Comparison of ENCODE assay signal across 22 cellular contexts in the genomic region with DNA sequence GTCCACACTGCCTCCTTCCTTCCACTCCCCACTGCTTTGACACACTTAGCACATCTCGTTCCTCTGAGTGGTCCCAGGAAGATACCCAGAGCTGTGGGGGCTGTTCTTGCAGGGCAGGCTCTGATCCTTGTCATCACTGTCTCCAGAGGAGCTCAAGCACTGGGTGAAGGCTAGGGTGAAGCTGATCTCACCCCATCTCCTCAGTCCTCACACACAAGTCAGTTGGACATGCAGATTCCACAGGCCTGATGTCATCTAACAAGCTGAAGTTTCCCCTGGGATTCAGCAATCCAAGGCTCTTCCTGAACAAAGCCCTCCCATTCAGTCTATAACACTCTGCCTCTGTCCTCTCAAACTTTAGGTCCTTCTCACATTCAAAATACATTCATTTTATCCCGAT.
DNase-seq lines count a peak whose midpoint lies in the region; ATAC-seq and TF ChIP-seq lines count a peak whose summit lies in the region.
"Had no signal": no experiment of that assay in that cellular context is flagged by ENCODE, and none has a peak within 500 bp of the region (broad histone marks: within the 10 kb centered on the region; RNA-seq: fewer than 3 reads in every experiment).

No MANE protein-coding gene starts in this region.

- TF ChIP-seq CTCF in fibroblast of pulmonary artery (IDR thresholded peaks at IDR 0.05; ENCODE audit: low read length, missing control alignments), result no peak

- no peaks in the 10 kb centered on the region for H3K27me3 ChIP-seq in NT2/D1 (ENCODE audit: insufficient read depth, insufficient read length)

- no peaks in the 10 kb centered on the region for H3K36me3 Mint-ChIP-seq in activated T-cell treated with anti-CD3 and anti-CD28 coated beads, Interleukin-2, amount 50 U/mL, for 4 hours (ENCODE audit: insufficient read depth)
- H3K36me3 Mint-ChIP-seq: naive thymus-derived CD4-positive, alpha-beta T cell; T-cell had no signal

- H3K4me3 ChIP-seq in NT2/D1 (ENCODE audit: insufficient read length, low read depth) (no peak overlapping the region), fibroblast of pulmonary artery (replicated peaks; ENCODE audit: low read depth, low read length) (no peak overlapping the region), skeletal muscle cell (ENCODE audit: low read depth, low read length) (no peak overlapping the region)
- H3K4me3 ChIP-seq: lower lobe of right lung, thoracic aorta had no signal

- no peaks in the 10 kb centered on the region for H3K36me3 ChIP-seq in NT2/D1 (ENCODE audit: insufficient read depth, insufficient read length, low read length)
- H3K36me3 ChIP-seq: lower lobe of right lung, thoracic aorta had no signal

- H3K4me1 ChIP-seq in NT2/D1 (ENCODE audit: insufficient read depth, insufficient read length), result peaks cover 10% of the 10 kb centered on the region
- H3K4me1 ChIP-seq: lower lobe of right lung, parathyroid adenoma had no signal

- H3K9ac ChIP-seq in NT2/D1 (ENCODE audit: insufficient read length, low read depth), result no peak overlapping the region
- H3K9ac ChIP-seq: parathyroid adenoma had no signal

- peaks cover 5% of the 10 kb centered on the region for H3K27me3 Mint-ChIP-seq in activated T-cell treated with anti-CD3 and anti-CD28 coated beads, Interleukin-2, amount 50 U/mL, for 4 hours (ENCODE audit: low read depth)

- ATAC-seq in HG02623 (IDR thresholded peaks at IDR 0.05; ENCODE audit: unreplicated experiment) (no peak), GM18907 (IDR thresholded peaks at IDR 0.05; ENCODE audit: unreplicated experiment) (no peak)
- ATAC-seq in activated T-cell treated with anti-CD3 and anti-CD28 coated beads, Interleukin-2, amount 50 U/mL, for 4 hours, result no peak
- ATAC-seq: lower lobe of right lung; naive thymus-derived CD4-positive, alpha-beta T cell; T-cell had no signal

- no peak overlapping the region for H3K4me3 Mint-ChIP-seq in activated T-cell treated with anti-CD3 and anti-CD28 coated beads, Interleukin-2, amount 50 U/mL, for 4 hours
- H3K4me3 Mint-ChIP-seq: activated naive CD4-positive, alpha-beta T cell treated with anti-CD3 and anti-CD28 coated beads for 36 hours; naive thymus-derived CD4-positive, alpha-beta T cell; T-cell had no signal

- peak; percentile 55 for DNase-seq in GM04503 (ENCODE audit: low read depth)
- DNase-seq in NT2/D1 (ENCODE audit: low read depth, low spot score), result peak; percentile 40
- peak; percentile 2 for DNase-seq in fibroblast of pulmonary artery (ENCODE audit: low read depth)
- DNase-seq in skeletal muscle cell (ENCODE audit: low read depth), result peak; percentile 4
- no peak for DNase-seq in activated T-cell treated with anti-CD3 and anti-CD28 coated beads, Interleukin-2, amount 50 U/mL, for 4 hours
- no peak for DNase-seq in T1000 (lab: John Stamatoyannopoulos, UW)
- DNase-seq: activated CD4-positive, alpha-beta T cell treated with anti-CD3 and anti-CD28 coated beads, Interleukin-2, amount 50 U/mL, for 48 hours; activated naive CD4-positive, alpha-beta T cell treated with anti-CD3 and anti-CD28 coated beads for 36 hours; activated T-cell treated with anti-CD3 and anti-CD28 coated beads, Interleukin-2, amount 50 U/mL, for 1 hour; cortex of kidney; lower lobe of right lung; MM.1S; naive thymus-derived CD4-positive, alpha-beta T cell; NCI-H1694; NCI-H345; NK-92 treated with Interleukin-12 subunit alpha and Interleukin-12 subunit beta, amount 100 ng/mL, for 24 hours; RPMI8226; T-cell had no signal

- H3K9me3 ChIP-seq in NT2/D1 (ENCODE audit: insufficient read depth, low read length), result no peaks in the 10 kb centered on the region
- H3K9me3 ChIP-seq: lower lobe of right lung, thoracic aorta had no signal

- no peaks in the 10 kb centered on the region for H3K4me1 Mint-ChIP-seq in activated T-cell treated with anti-CD3 and anti-CD28 coated beads, Interleukin-2, amount 50 U/mL, for 4 hours (ENCODE audit: low read depth)
- H3K4me1 Mint-ChIP-seq: naive thymus-derived CD4-positive, alpha-beta T cell; T-cell had no signal

- no peaks in the 10 kb centered on the region for H3K9me3 Mint-ChIP-seq in activated T-cell treated with anti-CD3 and anti-CD28 coated beads, Interleukin-2, amount 50 U/mL, for 4 hours
- H3K9me3 Mint-ChIP-seq: activated naive CD4-positive, alpha-beta T cell treated with anti-CD3 and anti-CD28 coated beads for 36 hours; naive thymus-derived CD4-positive, alpha-beta T cell; T-cell had no signal

Comparison
In these comparisons a context has a peak if more than half of its experiments do, and no peak if none do; other contexts are left out.
1. DNase-seq: peak in GM04503 (single experiment), NT2/D1 (single experiment), fibroblast of pulmonary artery (single experiment) and skeletal muscle cell (single experiment); none in activated T-cell treated with anti-CD3 and anti-CD28 coated beads, Interleukin-2, amount 50 U/mL, for 4 hours (single experiment) and T1000 (single experiment).